ENCODE assay signal across 1 cellular context in genomic region chr4:1802151-1802715, GRCh38.
TF ChIP-seq lines count a peak whose summit lies in the region.

No MANE protein-coding gene starts in this region.

TF ChIP-seq in HepG2, 621 proteins besides CTCF, POLR2A, EP300 and RAD21 (continues in another document):
- TF ChIP-seq ZNF660 (CRISPR knock-in tag; IDR thresholded peaks at IDR 0.05; ENCODE audit: borderline replicate concordance, low read depth) (no peak), THAP8 (CRISPR knock-in tag; IDR thresholded peaks at IDR 0.05; ENCODE audit: borderline replicate concordance) (no peak), NFE2 (CRISPR knock-in tag; IDR thresholded peaks at IDR 0.05) (no peak), ZNF101 (CRISPR knock-in tag; IDR thresholded peaks at IDR 0.05; ENCODE audit: borderline replicate concordance, low read depth) (no peak), ZNF263 (CRISPR knock-in tag; IDR thresholded peaks at IDR 0.05) (no peak), PRMT3 (CRISPR knock-in tag; IDR thresholded peaks at IDR 0.05; ENCODE audit: borderline replicate concordance, low read depth) (peak; percentile 47; the same call in 1 of the 2 replicates), ZNF503 (CRISPR knock-in tag; IDR thresholded peaks at IDR 0.05) (peak; percentile 48), REXO4 (CRISPR knock-in tag; IDR thresholded peaks at IDR 0.05; ENCODE audit: borderline replicate concordance) (no peak), DMAP1 (CRISPR knock-in tag; IDR thresholded peaks at IDR 0.05) (no peak), ZNF816 (CRISPR knock-in tag; IDR thresholded peaks at IDR 0.05; ENCODE audit: borderline replicate concordance) (no peak), ZNF343 (CRISPR knock-in tag; IDR thresholded peaks at IDR 0.05) (no peak), SETDB1 (CRISPR knock-in tag; IDR thresholded peaks at IDR 0.05; ENCODE audit: borderline replicate concordance) (no peak), ZFP1 (CRISPR knock-in tag; IDR thresholded peaks at IDR 0.05) (no peak), MXI1 (IDR thresholded peaks at IDR 0.05; ENCODE audit: borderline replicate concordance, low read depth, low read length) (no peak), THYN1 (CRISPR knock-in tag; IDR thresholded peaks at IDR 0.05; ENCODE audit: borderline replicate concordance, low read depth) (no peak), HDAC6 (IDR thresholded peaks at IDR 0.05; ENCODE audit: low read depth, low read length) (no peak), ZSCAN20 (CRISPR knock-in tag; IDR thresholded peaks at IDR 0.05; ENCODE audit: borderline replicate concordance) (no peak), FOSL1 (CRISPR knock-in tag; IDR thresholded peaks at IDR 0.05; ENCODE audit: borderline replicate concordance) (no peak), PCBP1 (IDR thresholded peaks at IDR 0.05; ENCODE audit: borderline replicate concordance, low read depth, low read length) (peak; percentile 91), ZNF383 (CRISPR knock-in tag; IDR thresholded peaks at IDR 0.05; ENCODE audit: borderline replicate concordance) (no peak), ZNF788 (CRISPR knock-in tag; IDR thresholded peaks at IDR 0.05; ENCODE audit: borderline replicate concordance) (peak; percentile 72; the same call in 1 of the 2 replicates), SMAD9 (CRISPR knock-in tag; IDR thresholded peaks at IDR 0.05) (no peak), MTF1 (CRISPR knock-in tag; IDR thresholded peaks at IDR 0.05) (no peak), GZF1 (CRISPR knock-in tag; IDR thresholded peaks at IDR 0.05) (no peak), KAT8 (CRISPR knock-in tag; IDR thresholded peaks at IDR 0.05) (0 out of 2 replicates have a peak, but pooled peaks have one; percentile 39), HOXA9 (CRISPR knock-in tag; IDR thresholded peaks at IDR 0.05; ENCODE audit: borderline replicate concordance) (no peak), ZNF652 (CRISPR knock-in tag; IDR thresholded peaks at IDR 0.05; ENCODE audit: borderline replicate concordance, low read depth) (no peak), FOXJ3 (CRISPR knock-in tag; IDR thresholded peaks at IDR 0.05; ENCODE audit: borderline replicate concordance) (no peak), ZNF232 (CRISPR knock-in tag; IDR thresholded peaks at IDR 0.05; ENCODE audit: borderline replicate concordance) (no peak), SSRP1 (CRISPR knock-in tag; IDR thresholded peaks at IDR 0.05) (no peak), ZNF546 (CRISPR knock-in tag; conservative IDR thresholded peaks at IDR 0.05) (no peak), CHD2 (IDR thresholded peaks at IDR 0.05; ENCODE audit: low read depth, low read length) (no peak), TP53 (CRISPR knock-in tag; conservative IDR thresholded peaks at IDR 0.05) (no peak), TCF7L2 (IDR thresholded peaks at IDR 0.05; ENCODE audit: low read depth, low read length) (no peak), ZNF17 (CRISPR knock-in tag; IDR thresholded peaks at IDR 0.05) (no peak), PHB2 (IDR thresholded peaks at IDR 0.05; ENCODE audit: partially characterized antibody) (no peak), RXRA (CRISPR knock-in tag; IDR thresholded peaks at IDR 0.05) (peak; percentile 72), HNRNPUL1 (IDR thresholded peaks at IDR 0.05; ENCODE audit: low read depth, low read length) (no peak), HDAC1 (CRISPR knock-in tag; IDR thresholded peaks at IDR 0.05) (peak; percentile 82), RORA (CRISPR knock-in tag; IDR thresholded peaks at IDR 0.05) (no peak), SOX6 (IDR thresholded peaks at IDR 0.05) (no peak), SOX6 (CRISPR knock-in tag; IDR thresholded peaks at IDR 0.05) (peak; percentile 93), SIX4 (CRISPR knock-in tag; IDR thresholded peaks at IDR 0.05) (no peak), AGO1 (IDR thresholded peaks at IDR 0.05; ENCODE audit: low read depth, low read length, poor library complexity, severe bottlenecking) (no peak), ZKSCAN8 (CRISPR knock-in tag; IDR thresholded peaks at IDR 0.05; ENCODE audit: borderline replicate concordance) (no peak), RFX5 (IDR thresholded peaks at IDR 0.05; ENCODE audit: low read depth, low read length) (no peak), MAFK (conservative IDR thresholded peaks at IDR 0.05 in 1 of 2, IDR thresholded peaks at IDR 0.05 in 1 of 2; ENCODE audit: low read length in 2 of 2) (no peak), YEATS4 (CRISPR knock-in tag; IDR thresholded peaks at IDR 0.05; ENCODE audit: borderline replicate concordance) (no peak), KAT7 (CRISPR knock-in tag; IDR thresholded peaks at IDR 0.05; ENCODE audit: borderline replicate concordance) (no peak), MEIS2 (CRISPR knock-in tag; IDR thresholded peaks at IDR 0.05) (no peak), E2F2 (CRISPR knock-in tag; IDR thresholded peaks at IDR 0.05; ENCODE audit: borderline replicate concordance) (no peak), ZFP91 (CRISPR knock-in tag; IDR thresholded peaks at IDR 0.05; ENCODE audit: borderline replicate concordance) (peak; percentile 84; the same call in 1 of the 2 replicates), BCL6 (CRISPR knock-in tag; IDR thresholded peaks at IDR 0.05) (peak; percentile 29; the same call in 1 of the 2 replicates), ZNF572 (CRISPR knock-in tag; IDR thresholded peaks at IDR 0.05) (no peak), ZNF841 (CRISPR knock-in tag; IDR thresholded peaks at IDR 0.05; ENCODE audit: borderline replicate concordance) (no peak), ERF (CRISPR knock-in tag; IDR thresholded peaks at IDR 0.05) (no peak), AHR (CRISPR knock-in tag; IDR thresholded peaks at IDR 0.05) (no peak), ZNF709 (CRISPR knock-in tag; IDR thresholded peaks at IDR 0.05) (peak; percentile 67; the same call in 1 of the 2 replicates)
- TF ChIP-seq, protein P1, sequence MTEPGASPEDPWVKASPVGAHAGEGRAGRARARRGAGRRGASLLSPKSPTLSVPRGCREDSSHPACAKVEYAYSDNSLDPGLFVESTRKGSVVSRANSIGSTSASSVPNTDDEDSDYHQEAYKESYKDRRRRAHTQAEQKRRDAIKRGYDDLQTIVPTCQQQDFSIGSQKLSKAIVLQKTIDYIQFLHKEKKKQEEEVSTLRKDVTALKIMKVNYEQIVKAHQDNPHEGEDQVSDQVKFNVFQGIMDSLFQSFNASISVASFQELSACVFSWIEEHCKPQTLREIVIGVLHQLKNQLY (CRISPR knock-in tag; IDR thresholded peaks at IDR 0.05), result no peak
- TF ChIP-seq, protein P2, sequence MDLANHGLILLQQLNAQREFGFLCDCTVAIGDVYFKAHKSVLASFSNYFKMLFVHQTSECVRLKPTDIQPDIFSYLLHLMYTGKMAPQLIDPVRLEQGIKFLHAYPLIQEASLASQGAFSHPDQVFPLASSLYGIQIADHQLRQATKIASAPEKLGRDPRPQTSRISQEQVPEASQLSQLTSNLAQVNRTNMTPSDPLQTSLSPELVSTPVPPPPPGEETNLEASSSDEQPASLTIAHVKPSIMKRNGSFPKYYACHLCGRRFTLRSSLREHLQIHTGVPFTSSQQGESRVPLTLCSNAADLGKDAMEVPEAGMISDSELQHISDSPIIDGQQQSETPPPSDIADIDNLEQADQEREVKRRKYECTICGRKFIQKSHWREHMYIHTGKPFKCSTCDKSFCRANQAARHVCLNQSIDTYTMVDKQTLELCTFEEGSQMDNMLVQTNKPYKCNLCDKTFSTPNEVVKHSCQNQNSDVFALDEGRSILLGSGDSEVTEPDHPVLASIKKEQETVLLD (CRISPR knock-in tag; IDR thresholded peaks at IDR 0.05; ENCODE audit: low read depth), result no peak
- TF ChIP-seq, protein P3, sequence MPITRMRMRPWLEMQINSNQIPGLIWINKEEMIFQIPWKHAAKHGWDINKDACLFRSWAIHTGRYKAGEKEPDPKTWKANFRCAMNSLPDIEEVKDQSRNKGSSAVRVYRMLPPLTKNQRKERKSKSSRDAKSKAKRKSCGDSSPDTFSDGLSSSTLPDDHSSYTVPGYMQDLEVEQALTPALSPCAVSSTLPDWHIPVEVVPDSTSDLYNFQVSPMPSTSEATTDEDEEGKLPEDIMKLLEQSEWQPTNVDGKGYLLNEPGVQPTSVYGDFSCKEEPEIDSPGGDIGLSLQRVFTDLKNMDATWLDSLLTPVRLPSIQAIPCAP (CRISPR knock-in tag; IDR thresholded peaks at IDR 0.05; ENCODE audit: low read depth), result no peak
- TF ChIP-seq, protein P4, sequence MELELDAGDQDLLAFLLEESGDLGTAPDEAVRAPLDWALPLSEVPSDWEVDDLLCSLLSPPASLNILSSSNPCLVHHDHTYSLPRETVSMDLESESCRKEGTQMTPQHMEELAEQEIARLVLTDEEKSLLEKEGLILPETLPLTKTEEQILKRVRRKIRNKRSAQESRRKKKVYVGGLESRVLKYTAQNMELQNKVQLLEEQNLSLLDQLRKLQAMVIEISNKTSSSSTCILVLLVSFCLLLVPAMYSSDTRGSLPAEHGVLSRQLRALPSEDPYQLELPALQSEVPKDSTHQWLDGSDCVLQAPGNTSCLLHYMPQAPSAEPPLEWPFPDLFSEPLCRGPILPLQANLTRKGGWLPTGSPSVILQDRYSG (CRISPR knock-in tag; IDR thresholded peaks at IDR 0.05), result no peak
- TF ChIP-seq, protein P5, sequence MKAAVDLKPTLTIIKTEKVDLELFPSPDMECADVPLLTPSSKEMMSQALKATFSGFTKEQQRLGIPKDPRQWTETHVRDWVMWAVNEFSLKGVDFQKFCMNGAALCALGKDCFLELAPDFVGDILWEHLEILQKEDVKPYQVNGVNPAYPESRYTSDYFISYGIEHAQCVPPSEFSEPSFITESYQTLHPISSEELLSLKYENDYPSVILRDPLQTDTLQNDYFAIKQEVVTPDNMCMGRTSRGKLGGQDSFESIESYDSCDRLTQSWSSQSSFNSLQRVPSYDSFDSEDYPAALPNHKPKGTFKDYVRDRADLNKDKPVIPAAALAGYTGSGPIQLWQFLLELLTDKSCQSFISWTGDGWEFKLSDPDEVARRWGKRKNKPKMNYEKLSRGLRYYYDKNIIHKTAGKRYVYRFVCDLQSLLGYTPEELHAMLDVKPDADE (CRISPR knock-in tag; IDR thresholded peaks at IDR 0.05), result no peak
- TF ChIP-seq, protein P6, sequence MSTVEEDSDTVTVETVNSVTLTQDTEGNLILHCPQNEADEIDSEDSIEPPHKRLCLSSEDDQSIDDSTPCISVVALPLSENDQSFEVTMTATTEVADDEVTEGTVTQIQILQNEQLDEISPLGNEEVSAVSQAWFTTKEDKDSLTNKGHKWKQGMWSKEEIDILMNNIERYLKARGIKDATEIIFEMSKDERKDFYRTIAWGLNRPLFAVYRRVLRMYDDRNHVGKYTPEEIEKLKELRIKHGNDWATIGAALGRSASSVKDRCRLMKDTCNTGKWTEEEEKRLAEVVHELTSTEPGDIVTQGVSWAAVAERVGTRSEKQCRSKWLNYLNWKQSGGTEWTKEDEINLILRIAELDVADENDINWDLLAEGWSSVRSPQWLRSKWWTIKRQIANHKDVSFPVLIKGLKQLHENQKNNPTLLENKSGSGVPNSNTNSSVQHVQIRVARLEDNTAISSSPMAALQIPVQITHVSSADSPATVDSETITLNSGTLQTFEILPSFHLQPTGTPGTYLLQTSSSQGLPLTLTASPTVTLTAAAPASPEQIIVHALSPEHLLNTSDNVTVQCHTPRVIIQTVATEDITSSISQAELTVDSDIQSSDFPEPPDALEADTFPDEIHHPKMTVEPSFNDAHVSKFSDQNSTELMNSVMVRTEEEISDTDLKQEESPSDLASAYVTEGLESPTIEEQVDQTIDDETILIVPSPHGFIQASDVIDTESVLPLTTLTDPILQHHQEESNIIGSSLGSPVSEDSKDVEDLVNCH (CRISPR knock-in tag; IDR thresholded peaks at IDR 0.05), result no peak
